9 cellular contexts compared by ENCODE assay signal in genomic region chr9:2469681-2470141, GRCh38.
A peak's percentile ranks its signal among the peaks of the same experiment; 100 is the strongest.
DNase-seq lines count a peak whose midpoint lies in the region; ATAC-seq and TF ChIP-seq lines count a peak whose summit lies in the region.
"Had no signal": no experiment of that assay in that cellular context is flagged by ENCODE, and none has a peak within 500 bp of the region (broad histone marks: within the 10 kb centered on the region; RNA-seq: fewer than 3 reads in every experiment).

No MANE protein-coding gene starts in this region.

- no peak overlapping the region for H4K8ac ChIP-seq in H9 (replicated peaks; ENCODE audit: insufficient read length, low read depth, low read length)

- no peak overlapping the region for H3K14ac ChIP-seq in H9 (ENCODE audit: insufficient read depth, low read length)

- no peak overlapping the region for H3K4me3 ChIP-seq in right lobe of liver

- no peak overlapping the region for H3K4me3 Mint-ChIP-seq in H9
- H3K4me3 Mint-ChIP-seq: stimulated activated naive CD8-positive, alpha-beta T cell treated with anti-CD3 and anti-CD28 coated beads, Interleukin-15, Interleukin-2, amounts not matched to agents 100 ng/mL and 50 ng/mL, for 24 hours had no signal

- no peak overlapping the region for H2BK20ac ChIP-seq in H9 (ENCODE audit: low read depth, low read length, poor library complexity, severe bottlenecking)

- no peak overlapping the region for H3K9ac ChIP-seq in H9 (ENCODE audit: extremely low read depth, insufficient read length, low read length)

- H3K4me1 ChIP-seq in H9 (ENCODE audit: insufficient read depth, low read length) = no peaks in the 10 kb centered on the region
- peaks cover 0 to 17% (median 2%) of the 10 kb centered on the region in 4 donors for H3K4me1 ChIP-seq in right lobe of liver

- H3K36me3 Mint-ChIP-seq in H9 (ENCODE audit: insufficient read depth in 1 of 3, low read depth in 3 of 3) = peaks cover 6 to 9% (median 8%) of the 10 kb centered on the region in 3 experiments; a peak in 6 of 7 replicates

- H3K18ac ChIP-seq in H9 (ENCODE audit: insufficient read length, low read depth, low read length) = no peak overlapping the region

- H3K4ac ChIP-seq in H9 (ENCODE audit: low read depth, low read length) = no peak overlapping the region

- H4K20me1 ChIP-seq in H9 (ENCODE audit: control insufficient read depth, insufficient read depth, insufficient read length) = no peaks in the 10 kb centered on the region

- no peak overlapping the region for H3T11ph ChIP-seq in H9 (ENCODE audit: low read length)

- no peak overlapping the region for H2AK5ac ChIP-seq in H9 (ENCODE audit: insufficient read length, low read length)

- no peak; the same call in 2 of the 3 replicates for TF ChIP-seq CTCF in H9 (conservative IDR thresholded peaks at IDR 0.05)
- TF ChIP-seq CTCF in VCaP (conservative IDR thresholded peaks at IDR 0.05) = no peak; the same call in 1 of the 2 replicates
- TF ChIP-seq CTCF in right lobe of liver (IDR thresholded peaks at IDR 0.05) = peak in 2 of 4 donors; percentile 20 to 31

- no peaks in the 10 kb centered on the region for H3K79me1 ChIP-seq in H9 (ENCODE audit: insufficient read depth, low read depth, low read length, poor library complexity, severe bottlenecking)

- H3K9me3 Mint-ChIP-seq in H9 = peaks cover 4 to 10% of the 10 kb centered on the region in 2 experiments

- H3K27ac ChIP-seq in H9 (ENCODE audit: insufficient read length, low read depth, low read length) (no peak overlapping the region), VCaP (peak overlapping the region; percentile 86; the same call in 1 of the 2 replicates), right lobe of liver (no peak overlapping the region)

- no peak overlapping the region for H4K91ac ChIP-seq in H9 (ENCODE audit: insufficient read length, low read depth, low read length)

- H2BK15ac ChIP-seq in H9 (ENCODE audit: low read depth, low read length) = no peak overlapping the region

- peak in 3 of 4 donors; percentile 29 to 50 (median 44) for ATAC-seq in right lobe of liver

- no peaks in the 10 kb centered on the region for H3K23me2 ChIP-seq in H9 (ENCODE audit: insufficient read length, low read depth, low read length, poor library complexity, severe bottlenecking)

- H2AFZ ChIP-seq in H9 (ENCODE audit: low read length) = no peak overlapping the region

- no peak overlapping the region for H3K56ac ChIP-seq in H9 (ENCODE audit: insufficient read length, low read depth, low read length)

- no peaks in the 10 kb centered on the region for H3K36me3 ChIP-seq in right lobe of liver

- H2BK120ac ChIP-seq in H9 (ENCODE audit: low read depth, low read length, poor library complexity, severe bottlenecking) = no peak overlapping the region

- intact Hi-C loops in right lobe of liver (cut with DNase I) = no loop called here

- H3K4me2 ChIP-seq in H9 (ENCODE audit: insufficient read depth, insufficient read length, low read length) = no peak overlapping the region

- H2BK12ac ChIP-seq in H9 (ENCODE audit: insufficient read length, low read depth, low read length) = no peak overlapping the region

- H3K79me2 ChIP-seq in H9 (ENCODE audit: insufficient read depth, low read length) = no peaks in the 10 kb centered on the region

- H2BK5ac ChIP-seq in H9 (ENCODE audit: insufficient read length, low read length) = no peak overlapping the region

- peak overlapping the region in 1 of 3 experiments; percentile 41; a peak in 3 of 7 replicates for H3K27ac Mint-ChIP-seq in H9
- H3K27ac Mint-ChIP-seq: stimulated activated naive CD8-positive, alpha-beta T cell treated with anti-CD3 and anti-CD28 coated beads, Interleukin-15, Interleukin-2, amounts not matched to agents 100 ng/mL and 50 ng/mL, for 24 hours had no signal

- H3K27me3 Mint-ChIP-seq in H9 (ENCODE audit: low read depth) = no peaks in the 10 kb centered on the region

- no peak overlapping the region for H4K5ac ChIP-seq in H9 (ENCODE audit: insufficient read length, low read depth, low read length)

- DNase-seq in D341Med (ENCODE audit: low spot score) = peak; percentile 65
- peak; percentile 46 for DNase-seq in H9
- peak in 1 of 3 donors; percentile 46 for DNase-seq in right lobe of liver
- DNase-seq in activated CD8-positive, alpha-beta memory T cell treated with anti-CD3 and anti-CD28 coated beads, Interleukin-2, amount 50 U/mL, for 48 hours = no peak
- DNase-seq in T-helper 9 cell = no peak
- no peak for DNase-seq in inferior parietal cortex (ENCODE audit: extremely low spot score)
- DNase-seq in NCI-H2081 treated with DMSO at 0.1 percent for 48 hours (lab: John Stamatoyannopoulos, UW) = no peak

- H3K27me3 ChIP-seq in H9 (ENCODE audit: insufficient read depth, low read length) (no peaks in the 10 kb centered on the region), right lobe of liver (no peaks in the 10 kb centered on the region)

- H3K23ac ChIP-seq in H9 (ENCODE audit: insufficient read length, low read depth, low read length) = no peak overlapping the region

- TF ChIP-seq POLR2A in right lobe of liver (IDR thresholded peaks at IDR 0.05) = no peak

- peaks cover 6 to 12% of the 10 kb centered on the region in 2 experiments for H3K4me1 Mint-ChIP-seq in H9

- WGBS in H9 (ENCODE audit: extremely low coverage, insufficient read length, low lambda C conversion rate) = no CpG with 5 or more reads among the region's 6 CpGs
- WGBS in right lobe of liver (ENCODE audit: insufficient coverage, low coverage, low lambda C conversion rate, missing lambda C conversion rate) = 46% methylated on average over 3 of the region's 6 CpGs

- H3K9me3 ChIP-seq in H9 (ENCODE audit: control insufficient read depth, low read depth, low read length) (no peaks in the 10 kb centered on the region), right lobe of liver (no peaks in the 10 kb centered on the region)

Comparison
In these comparisons a context has a peak if more than half of its experiments do, and no peak if none do; other contexts are left out.
1. DNase-seq: peak in D341Med (single experiment) and H9 (single experiment); none in activated CD8-positive, alpha-beta memory T cell treated with anti-CD3 and anti-CD28 coated beads, Interleukin-2, amount 50 U/mL, for 48 hours (single experiment), T-helper 9 cell (single experiment), inferior parietal cortex (single experiment) and NCI-H2081 treated with DMSO at 0.1 percent for 48 hours (single experiment).